ENCODE assay signal across 33 cellular contexts in the genomic region with DNA sequence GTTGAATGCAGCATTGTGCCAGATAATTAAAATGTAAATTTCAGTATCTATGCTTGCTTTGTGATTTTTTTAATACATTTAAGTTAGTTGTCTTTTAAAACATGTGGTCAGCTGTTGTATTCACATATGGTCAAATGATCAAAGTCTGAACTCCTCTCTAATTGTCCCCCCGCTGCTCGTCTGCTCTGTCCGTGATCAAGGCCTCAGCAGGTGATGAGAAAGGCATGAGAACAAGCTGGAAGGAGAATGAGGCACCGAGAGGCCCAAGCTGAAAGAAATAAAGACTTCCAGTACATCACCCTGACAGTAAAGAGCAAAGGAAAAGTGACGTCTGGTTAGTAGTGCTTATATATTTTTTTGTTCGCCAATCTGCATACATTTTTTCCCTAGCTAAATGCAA.
DNase-seq lines count a peak whose midpoint lies in the region; ATAC-seq lines count a peak whose summit lies in the region.
"Had no signal": no experiment of that assay in that cellular context is flagged by ENCODE, and none has a peak within 500 bp of the region (broad histone marks: within the 10 kb centered on the region; RNA-seq: fewer than 3 reads in every experiment).

No MANE protein-coding gene starts in this region.

- intact Hi-C loops in activated CD4-positive, alpha-beta T cell treated with anti-CD3 and anti-CD28 coated beads for 36 hours (cut with DNase I, micrococcal nuclease) = no loop called here

- H2AFZ ChIP-seq in neuron (ENCODE audit: low read depth, low read length) = peak overlapping the region; percentile 9

- CTCF ChIA-PET in activated CD4-positive, alpha-beta T cell treated with anti-CD3 and anti-CD28 coated beads for 36 hours (lab: Charles Lee) = no interaction called here

- DNase-seq in H7 (peak; percentile 35), NCI-H774 (lab: John Stamatoyannopoulos, UW) (peak; percentile 35), cerebellum (ENCODE audit: low spot score) (no peak), MG63 (no peak)
- DNase-seq in activated CD4-positive, alpha-beta T cell treated with anti-CD3 and anti-CD28 coated beads for 36 hours = no peak
- DNase-seq: activated CD4-positive, alpha-beta T cell treated with anti-CD3 and anti-CD28 coated beads for 4 hours; activated effector memory CD4-positive, alpha-beta T cell treated with Interleukin-2 at 50 U/mL for 16 hours; activated T-cell treated with anti-CD3 and anti-CD28 coated beads for 4 hours; amygdala; CD4-positive, alpha-beta T cell; DMS79 treated with DMSO at 0.1 percent for 48 hours; dorsolateral prefrontal cortex; hippocampal formation; islet precursor cell; left ventricle myocardium inferior; mesenchymal stem cell; NCI-H2029 treated with DMSO at 0.1 percent for 48 hours; occipital lobe; stimulated activated CD4-positive, alpha-beta T cell treated with anti-CD3 and anti-CD28 coated beads, Interleukin-12 subunit alpha, Interleukin-12 subunit beta, amount 100 ng/mL, for 4 hours; stimulated activated CD4-positive, alpha-beta T cell treated with anti-CD3 and anti-CD28 coated beads, Interleukin-2, amount 100 ng/mL, for 48 hours; thyroid gland had no signal

- no peaks in the 10 kb centered on the region for H3K9me3 Mint-ChIP-seq in activated CD4-positive, alpha-beta T cell treated with anti-CD3 and anti-CD28 coated beads for 36 hours (ENCODE audit: low read depth)
- H3K9me3 Mint-ChIP-seq: activated naive CD4-positive, alpha-beta T cell treated with anti-CD3 and anti-CD28 coated beads, Interleukin-2, amount 50 U/mL, for 72 hours; CD4-positive, alpha-beta T cell; T-helper 2 cell treated with Interferon-gamma antibody and Interleukin-4, amounts not matched to agents 5 μg/mL and 100 μg/mL, for 36 hours had no signal

- no peaks in the 10 kb centered on the region for H3K36me3 Mint-ChIP-seq in activated CD4-positive, alpha-beta T cell treated with anti-CD3 and anti-CD28 coated beads for 36 hours (ENCODE audit: low read depth)
- H3K36me3 Mint-ChIP-seq: activated naive CD4-positive, alpha-beta T cell treated with anti-CD3 and anti-CD28 coated beads, Interleukin-2, amount 50 U/mL, for 72 hours had no signal

- H3K36me3 ChIP-seq in H7 (replicated peaks; ENCODE audit: control insufficient read depth, insufficient read depth, low read length) (no peaks in the 10 kb centered on the region), iPS-15b (ENCODE audit: control insufficient read depth, insufficient read depth, low read length) (no peaks in the 10 kb centered on the region), neuron (ENCODE audit: insufficient read depth, low read length) (no peaks in the 10 kb centered on the region), MG63 (no peaks in the 10 kb centered on the region)
- H3K36me3 ChIP-seq: gastroesophageal sphincter, HAP-1, left ventricle myocardium inferior, prostate gland, thyroid gland, vagina had no signal

- ATAC-seq in GM19455 (IDR thresholded peaks at IDR 0.05; ENCODE audit: unreplicated experiment) = no peak
- no peak for ATAC-seq in activated CD4-positive, alpha-beta T cell treated with anti-CD3 and anti-CD28 coated beads for 36 hours
- ATAC-seq: activated naive CD4-positive, alpha-beta T cell treated with anti-CD3 and anti-CD28 coated beads, Interleukin-2, amount 50 U/mL, for 72 hours; gastroesophageal sphincter; K562; Panc1; sciatic nerve had no signal

- POLR2A ChIA-PET in activated CD4-positive, alpha-beta T cell treated with anti-CD3 and anti-CD28 coated beads for 36 hours (lab: Charles Lee) = no interaction called here

- no peak overlapping the region for H3K9ac ChIP-seq in iPS-15b (ENCODE audit: low read depth, low read length)

- no peak overlapping the region; the same call in 1 of the 2 replicates for H3K4me3 ChIP-seq in H7 (ENCODE audit: insufficient read depth, low read depth, low read length)
- H3K4me3 ChIP-seq in iPS-15b (ENCODE audit: low read depth, low read length) = peak overlapping the region; percentile 36
- peak overlapping the region; percentile 27 for H3K4me3 ChIP-seq in neuron (ENCODE audit: low read length)
- H3K4me3 ChIP-seq in MG63 = no peak overlapping the region
- H3K4me3 ChIP-seq: dorsolateral prefrontal cortex, gastroesophageal sphincter, HAP-1, K562, left ventricle myocardium inferior, prostate gland, thyroid gland, vagina had no signal

- H3K4me1 ChIP-seq in iPS-15b (ENCODE audit: control insufficient read depth, insufficient read depth, low read length) (peaks cover 55% of the 10 kb centered on the region), neuron (ENCODE audit: insufficient read depth, low read length) (peaks cover 18% of the 10 kb centered on the region)
- H3K4me1 ChIP-seq: gastroesophageal sphincter, left ventricle myocardium inferior, prostate gland, thyroid gland, vagina had no signal

- H3K4me1 Mint-ChIP-seq in activated CD4-positive, alpha-beta T cell treated with anti-CD3 and anti-CD28 coated beads for 36 hours = no peaks in the 10 kb centered on the region

- no peak overlapping the region for H3K4me3 Mint-ChIP-seq in activated CD4-positive, alpha-beta T cell treated with anti-CD3 and anti-CD28 coated beads for 36 hours
- H3K4me3 Mint-ChIP-seq: CD4-positive, alpha-beta T cell; T-helper 2 cell treated with Interferon-gamma antibody and Interleukin-4, amounts not matched to agents 5 μg/mL and 100 μg/mL, for 36 hours had no signal

- no peak overlapping the region for H3K27ac Mint-ChIP-seq in activated CD4-positive, alpha-beta T cell treated with anti-CD3 and anti-CD28 coated beads for 36 hours
- H3K27ac Mint-ChIP-seq: activated naive CD4-positive, alpha-beta T cell treated with anti-CD3 and anti-CD28 coated beads, Interleukin-2, amount 50 U/mL, for 72 hours; CD4-positive, alpha-beta T cell; T-helper 2 cell treated with Interferon-gamma antibody and Interleukin-4, amounts not matched to agents 5 μg/mL and 100 μg/mL, for 36 hours had no signal

- no peaks in the 10 kb centered on the region for H3K27me3 Mint-ChIP-seq in activated CD4-positive, alpha-beta T cell treated with anti-CD3 and anti-CD28 coated beads for 36 hours
- H3K27me3 Mint-ChIP-seq: CD4-positive, alpha-beta T cell had no signal

- H3K27me3 ChIP-seq in H7 (ENCODE audit: control insufficient read depth, insufficient read depth, low read length) (no peaks in the 10 kb centered on the region), iPS-15b (ENCODE audit: control insufficient read depth, insufficient read depth, low read length) (no peaks in the 10 kb centered on the region), neuron (ENCODE audit: insufficient read depth, low read length) (no peaks in the 10 kb centered on the region), MG63 (no peaks in the 10 kb centered on the region)
- H3K27me3 ChIP-seq: gastroesophageal sphincter, thyroid gland, vagina had no signal

- no peaks in the 10 kb centered on the region for H3K9me3 ChIP-seq in iPS-15b (ENCODE audit: control insufficient read depth, insufficient read depth, low read length)
- no peaks in the 10 kb centered on the region for H3K9me3 ChIP-seq in neuron (ENCODE audit: low read length)
- H3K9me3 ChIP-seq in MG63 = no peaks in the 10 kb centered on the region
- H3K9me3 ChIP-seq: gastroesophageal sphincter, HAP-1, left ventricle myocardium inferior, prostate gland, thyroid gland, vagina had no signal

Comparison
In these comparisons a context has a peak if more than half of its experiments do, and no peak if none do; other contexts are left out.
1. DNase-seq: peak in H7 (single experiment) and NCI-H774 (single experiment); none in activated CD4-positive, alpha-beta T cell treated with anti-CD3 and anti-CD28 coated beads for 36 hours (single experiment), cerebellum (single experiment) and MG63 (single experiment).
2. H3K4me3 ChIP-seq: peak in iPS-15b (single experiment) and neuron (single experiment); none in H7 (single experiment) and MG63 (single experiment).